2 cellular contexts compared by ENCODE assay signal in the genomic region with DNA sequence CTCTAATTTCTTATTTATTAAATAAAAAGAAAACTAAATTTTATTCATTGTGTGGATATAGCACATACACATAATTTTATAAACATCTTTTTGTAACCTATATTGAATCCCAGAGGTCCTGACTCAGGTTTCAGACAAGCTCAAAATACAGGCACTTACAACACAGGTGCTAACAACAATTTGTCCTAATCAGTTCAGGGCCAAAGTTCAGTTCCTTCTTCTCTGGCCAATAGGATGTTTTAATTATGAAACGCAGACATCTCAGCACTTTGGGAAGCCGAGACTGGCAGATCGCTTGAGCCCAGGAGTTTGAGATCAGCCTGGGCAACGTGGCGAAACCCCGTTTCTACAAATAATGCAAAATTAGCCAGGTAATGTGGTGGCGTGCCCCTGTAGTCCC.
TF ChIP-seq lines count a peak whose summit lies in the region.

No MANE protein-coding gene starts in this region.

TF ChIP-seq in GM23338, 12 proteins besides CTCF, POLR2A, EP300 and RAD21:
- TF ChIP-seq NANOG (IDR thresholded peaks at IDR 0.05; ENCODE audit: borderline replicate concordance) (no peak), STAT1 (IDR thresholded peaks at IDR 0.05; ENCODE audit: unreplicated experiment) (no peak), ZNF114 (CRISPR knock-in tag; IDR thresholded peaks at IDR 0.05) (no peak), JUNB (IDR thresholded peaks at IDR 0.05; ENCODE audit: unreplicated experiment) (no peak), POLR2AphosphoS5 (IDR thresholded peaks at IDR 0.05; ENCODE audit: low read depth) (no peak), EZH2 (IDR thresholded peaks at IDR 0.05; ENCODE audit: low read depth, unreplicated experiment) (no peak), ZNF331 (CRISPR knock-in tag; IDR thresholded peaks at IDR 0.05; ENCODE audit: low read depth) (no peak)
- TF ChIP-seq, protein P1, sequence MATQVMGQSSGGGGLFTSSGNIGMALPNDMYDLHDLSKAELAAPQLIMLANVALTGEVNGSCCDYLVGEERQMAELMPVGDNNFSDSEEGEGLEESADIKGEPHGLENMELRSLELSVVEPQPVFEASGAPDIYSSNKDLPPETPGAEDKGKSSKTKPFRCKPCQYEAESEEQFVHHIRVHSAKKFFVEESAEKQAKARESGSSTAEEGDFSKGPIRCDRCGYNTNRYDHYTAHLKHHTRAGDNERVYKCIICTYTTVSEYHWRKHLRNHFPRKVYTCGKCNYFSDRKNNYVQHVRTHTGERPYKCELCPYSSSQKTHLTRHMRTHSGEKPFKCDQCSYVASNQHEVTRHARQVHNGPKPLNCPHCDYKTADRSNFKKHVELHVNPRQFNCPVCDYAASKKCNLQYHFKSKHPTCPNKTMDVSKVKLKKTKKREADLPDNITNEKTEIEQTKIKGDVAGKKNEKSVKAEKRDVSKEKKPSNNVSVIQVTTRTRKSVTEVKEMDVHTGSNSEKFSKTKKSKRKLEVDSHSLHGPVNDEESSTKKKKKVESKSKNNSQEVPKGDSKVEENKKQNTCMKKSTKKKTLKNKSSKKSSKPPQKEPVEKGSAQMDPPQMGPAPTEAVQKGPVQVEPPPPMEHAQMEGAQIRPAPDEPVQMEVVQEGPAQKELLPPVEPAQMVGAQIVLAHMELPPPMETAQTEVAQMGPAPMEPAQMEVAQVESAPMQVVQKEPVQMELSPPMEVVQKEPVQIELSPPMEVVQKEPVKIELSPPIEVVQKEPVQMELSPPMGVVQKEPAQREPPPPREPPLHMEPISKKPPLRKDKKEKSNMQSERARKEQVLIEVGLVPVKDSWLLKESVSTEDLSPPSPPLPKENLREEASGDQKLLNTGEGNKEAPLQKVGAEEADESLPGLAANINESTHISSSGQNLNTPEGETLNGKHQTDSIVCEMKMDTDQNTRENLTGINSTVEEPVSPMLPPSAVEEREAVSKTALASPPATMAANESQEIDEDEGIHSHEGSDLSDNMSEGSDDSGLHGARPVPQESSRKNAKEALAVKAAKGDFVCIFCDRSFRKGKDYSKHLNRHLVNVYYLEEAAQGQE (IDR thresholded peaks at IDR 0.05; ENCODE audit: unreplicated experiment) = no peak
- TF ChIP-seq, protein P2, sequence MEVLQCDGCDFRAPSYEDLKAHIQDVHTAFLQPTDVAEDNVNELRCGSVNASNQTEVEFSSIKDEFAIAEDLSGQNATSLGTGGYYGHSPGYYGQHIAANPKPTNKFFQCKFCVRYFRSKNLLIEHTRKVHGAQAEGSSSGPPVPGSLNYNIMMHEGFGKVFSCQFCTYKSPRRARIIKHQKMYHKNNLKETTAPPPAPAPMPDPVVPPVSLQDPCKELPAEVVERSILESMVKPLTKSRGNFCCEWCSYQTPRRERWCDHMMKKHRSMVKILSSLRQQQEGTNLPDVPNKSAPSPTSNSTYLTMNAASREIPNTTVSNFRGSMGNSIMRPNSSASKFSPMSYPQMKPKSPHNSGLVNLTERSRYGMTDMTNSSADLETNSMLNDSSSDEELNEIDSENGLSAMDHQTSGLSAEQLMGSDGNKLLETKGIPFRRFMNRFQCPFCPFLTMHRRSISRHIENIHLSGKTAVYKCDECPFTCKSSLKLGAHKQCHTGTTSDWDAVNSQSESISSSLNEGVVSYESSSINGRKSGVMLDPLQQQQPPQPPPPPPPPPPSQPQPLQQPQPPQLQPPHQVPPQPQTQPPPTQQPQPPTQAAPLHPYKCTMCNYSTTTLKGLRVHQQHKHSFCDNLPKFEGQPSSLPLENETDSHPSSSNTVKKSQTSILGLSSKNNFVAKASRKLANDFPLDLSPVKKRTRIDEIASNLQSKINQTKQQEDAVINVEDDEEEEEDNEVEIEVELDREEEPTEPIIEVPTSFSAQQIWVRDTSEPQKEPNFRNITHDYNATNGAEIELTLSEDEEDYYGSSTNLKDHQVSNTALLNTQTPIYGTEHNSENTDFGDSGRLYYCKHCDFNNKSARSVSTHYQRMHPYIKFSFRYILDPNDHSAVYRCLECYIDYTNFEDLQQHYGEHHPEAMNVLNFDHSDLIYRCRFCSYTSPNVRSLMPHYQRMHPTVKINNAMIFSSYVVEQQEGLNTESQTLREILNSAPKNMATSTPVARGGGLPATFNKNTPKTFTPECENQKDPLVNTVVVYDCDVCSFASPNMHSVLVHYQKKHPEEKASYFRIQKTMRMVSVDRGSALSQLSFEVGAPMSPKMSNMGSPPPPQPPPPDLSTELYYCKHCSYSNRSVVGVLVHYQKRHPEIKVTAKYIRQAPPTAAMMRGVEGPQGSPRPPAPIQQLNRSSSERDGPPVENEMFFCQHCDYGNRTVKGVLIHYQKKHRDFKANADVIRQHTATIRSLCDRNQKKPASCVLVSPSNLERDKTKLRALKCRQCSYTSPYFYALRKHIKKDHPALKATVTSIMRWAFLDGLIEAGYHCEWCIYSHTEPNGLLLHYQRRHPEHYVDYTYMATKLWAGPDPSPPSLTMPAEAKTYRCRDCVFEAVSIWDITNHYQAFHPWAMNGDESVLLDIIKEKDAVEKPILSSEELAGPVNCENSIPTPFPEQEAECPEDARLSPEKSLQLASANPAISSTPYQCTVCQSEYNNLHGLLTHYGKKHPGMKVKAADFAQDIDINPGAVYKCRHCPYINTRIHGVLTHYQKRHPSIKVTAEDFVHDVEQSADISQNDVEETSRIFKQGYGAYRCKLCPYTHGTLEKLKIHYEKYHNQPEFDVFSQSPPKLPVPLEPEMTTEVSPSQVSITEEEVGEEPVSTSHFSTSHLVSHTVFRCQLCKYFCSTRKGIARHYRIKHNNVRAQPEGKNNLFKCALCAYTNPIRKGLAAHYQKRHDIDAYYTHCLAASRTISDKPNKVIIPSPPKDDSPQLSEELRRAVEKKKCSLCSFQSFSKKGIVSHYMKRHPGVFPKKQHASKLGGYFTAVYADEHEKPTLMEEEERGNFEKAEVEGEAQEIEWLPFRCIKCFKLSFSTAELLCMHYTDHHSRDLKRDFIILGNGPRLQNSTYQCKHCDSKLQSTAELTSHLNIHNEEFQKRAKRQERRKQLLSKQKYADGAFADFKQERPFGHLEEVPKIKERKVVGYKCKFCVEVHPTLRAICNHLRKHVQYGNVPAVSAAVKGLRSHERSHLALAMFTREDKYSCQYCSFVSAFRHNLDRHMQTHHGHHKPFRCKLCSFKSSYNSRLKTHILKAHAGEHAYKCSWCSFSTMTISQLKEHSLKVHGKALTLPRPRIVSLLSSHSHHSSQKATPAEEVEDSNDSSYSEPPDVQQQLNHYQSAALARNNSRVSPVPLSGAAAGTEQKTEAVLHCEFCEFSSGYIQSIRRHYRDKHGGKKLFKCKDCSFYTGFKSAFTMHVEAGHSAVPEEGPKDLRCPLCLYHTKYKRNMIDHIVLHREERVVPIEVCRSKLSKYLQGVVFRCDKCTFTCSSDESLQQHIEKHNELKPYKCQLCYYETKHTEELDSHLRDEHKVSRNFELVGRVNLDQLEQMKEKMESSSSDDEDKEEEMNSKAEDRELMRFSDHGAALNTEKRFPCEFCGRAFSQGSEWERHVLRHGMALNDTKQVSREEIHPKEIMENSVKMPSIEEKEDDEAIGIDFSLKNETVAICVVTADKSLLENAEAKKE (CRISPR knock-in tag; IDR thresholded peaks at IDR 0.05) = no peak
- TF ChIP-seq, protein P3, sequence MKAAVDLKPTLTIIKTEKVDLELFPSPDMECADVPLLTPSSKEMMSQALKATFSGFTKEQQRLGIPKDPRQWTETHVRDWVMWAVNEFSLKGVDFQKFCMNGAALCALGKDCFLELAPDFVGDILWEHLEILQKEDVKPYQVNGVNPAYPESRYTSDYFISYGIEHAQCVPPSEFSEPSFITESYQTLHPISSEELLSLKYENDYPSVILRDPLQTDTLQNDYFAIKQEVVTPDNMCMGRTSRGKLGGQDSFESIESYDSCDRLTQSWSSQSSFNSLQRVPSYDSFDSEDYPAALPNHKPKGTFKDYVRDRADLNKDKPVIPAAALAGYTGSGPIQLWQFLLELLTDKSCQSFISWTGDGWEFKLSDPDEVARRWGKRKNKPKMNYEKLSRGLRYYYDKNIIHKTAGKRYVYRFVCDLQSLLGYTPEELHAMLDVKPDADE (IDR thresholded peaks at IDR 0.05) = no peak

TF ChIP-seq in liver, 16 proteins besides CTCF, POLR2A, EP300 and RAD21:
- TF ChIP-seq RXRA (IDR thresholded peaks at IDR 0.05) (no peak), HNF4A (conservative IDR thresholded peaks at IDR 0.05) (peak; percentile 37 to 59)
- TF ChIP-seq, protein P4, sequence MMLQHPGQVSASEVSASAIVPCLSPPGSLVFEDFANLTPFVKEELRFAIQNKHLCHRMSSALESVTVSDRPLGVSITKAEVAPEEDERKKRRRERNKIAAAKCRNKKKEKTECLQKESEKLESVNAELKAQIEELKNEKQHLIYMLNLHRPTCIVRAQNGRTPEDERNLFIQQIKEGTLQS (IDR thresholded peaks at IDR 0.05) = no peak
